ENCODE assay signal across 8 cellular contexts in genomic region chr14:104694475-104694950, GRCh38. TPM values are rescaled to one million over a fixed set of nuclear protein-coding genes. Genes with fewer than 3 reads are reported as not detected.
DNase-seq lines count a peak whose midpoint lies in the region; ATAC-seq and TF ChIP-seq lines count a peak whose summit lies in the region.

No MANE protein-coding gene starts in this region.

- CTCF ChIA-PET in activated CD8-positive, alpha-beta T cell treated with anti-CD3 and anti-CD28 coated beads for 36 hours (lab: Charles Lee), result interaction anchor here (1.0 to 1.1 kb wide), 2 partner anchors 9 to 35 kb away, joined by 3 to 4 read pairs; no protein-coding TSS in a partner anchor

- DNase-seq in T-helper 1 cell, result no peak
- DNase-seq in activated CD8-positive, alpha-beta T cell treated with anti-CD3 and anti-CD28 coated beads for 36 hours, result no peak

- no peaks in the 10 kb centered on the region for H3K9me3 Mint-ChIP-seq in T-helper 1 cell treated with Interleukin-12 subunit alpha and Interleukin-12 subunit beta and Interleukin-4 antibody, amounts not matched to agents 30 μg/mL and 1 μg/mL, for 36 hours
- H3K9me3 Mint-ChIP-seq in activated CD8-positive, alpha-beta T cell treated with anti-CD3 and anti-CD28 coated beads for 36 hours, result no peaks in the 10 kb centered on the region

- H3K4me3 Mint-ChIP-seq in T-helper 1 cell treated with Interleukin-12 subunit alpha and Interleukin-12 subunit beta and Interleukin-4 antibody, amounts not matched to agents 30 μg/mL and 1 μg/mL, for 36 hours, result peak overlapping the region; percentile 62
- H3K4me3 Mint-ChIP-seq in activated CD8-positive, alpha-beta T cell treated with anti-CD3 and anti-CD28 coated beads for 36 hours, result peak overlapping the region; percentile 59

- POLR2A ChIA-PET in activated CD8-positive, alpha-beta T cell treated with anti-CD3 and anti-CD28 coated beads for 36 hours (lab: Charles Lee), result interaction anchor here (1.3 to 4.9 kb wide), 3 partner anchors 16 to 44 kb away, joined by 3 to 26 read pairs (median 4); partner anchors contain the start of gene ADSS1

- H3K9ac ChIP-seq in subcutaneous abdominal adipose tissue (ENCODE audit: low read length in 5 of 5), result peak overlapping the region in 3 of 5 donors; percentile 37 to 67 (median 38)

- peaks cover 0 to 22% (median 11%) of the 10 kb centered on the region in 5 donors for H3K36me3 ChIP-seq in subcutaneous abdominal adipose tissue (ENCODE audit: control insufficient read depth in 5 of 5, insufficient read depth in 5 of 5, low read length in 5 of 5)

- intact Hi-C loops in activated CD8-positive, alpha-beta T cell treated with anti-CD3 and anti-CD28 coated beads for 36 hours (cut with micrococcal nuclease), result no loop called here

- no peak for TF ChIP-seq CTCF in activated CD8-positive, alpha-beta T cell treated with anti-CD3 and anti-CD28 coated beads for 36 hours (IDR thresholded peaks at IDR 0.05)

- H3K9me3 ChIP-seq in subcutaneous abdominal adipose tissue (ENCODE audit: control insufficient read depth in 5 of 5, low read length in 5 of 5), result no peaks in the 10 kb centered on the region

- ATAC-seq in activated CD8-positive, alpha-beta T cell treated with anti-CD3 and anti-CD28 coated beads for 36 hours, result no peak
- ATAC-seq in HG03342 (IDR thresholded peaks at IDR 0.05; ENCODE audit: unreplicated experiment) (no peak), HG02852 (IDR thresholded peaks at IDR 0.05; ENCODE audit: unreplicated experiment) (no peak), GM21723 (IDR thresholded peaks at IDR 0.05; ENCODE audit: unreplicated experiment) (no peak)

- H3K27ac Mint-ChIP-seq in T-helper 1 cell treated with Interleukin-12 subunit alpha and Interleukin-12 subunit beta and Interleukin-4 antibody, amounts not matched to agents 30 μg/mL and 1 μg/mL, for 36 hours, result peak overlapping the region; percentile 87
- peak overlapping the region; percentile 86 for H3K27ac Mint-ChIP-seq in activated CD8-positive, alpha-beta T cell treated with anti-CD3 and anti-CD28 coated beads for 36 hours

- H3K4me3 ChIP-seq in subcutaneous abdominal adipose tissue (ENCODE audit: low read depth in 1 of 5, low read length in 5 of 5), result peak overlapping the region in 2 of 5 donors; percentile 22 to 24

- no peaks in the 10 kb centered on the region for H3K27me3 ChIP-seq in layer of hippocampus (ENCODE audit: control insufficient read depth, insufficient read depth, low read length)
- no peaks in the 10 kb centered on the region for H3K27me3 ChIP-seq in subcutaneous abdominal adipose tissue (ENCODE audit: control insufficient read depth in 5 of 5, insufficient read depth in 4 of 5, low read length in 5 of 5)

- H3K27ac ChIP-seq in layer of hippocampus (ENCODE audit: low read depth, low read length), result peak overlapping the region; percentile 97
- peak overlapping the region; percentile 95 for H3K27ac ChIP-seq in subcutaneous abdominal adipose tissue (ENCODE audit: low read depth, low read length)

- H3K36me3 Mint-ChIP-seq in T-helper 1 cell treated with Interleukin-12 subunit alpha and Interleukin-12 subunit beta and Interleukin-4 antibody, amounts not matched to agents 30 μg/mL and 1 μg/mL, for 36 hours (ENCODE audit: low read depth), result peaks cover 10% of the 10 kb centered on the region
- peaks cover 2% of the 10 kb centered on the region for H3K36me3 Mint-ChIP-seq in activated CD8-positive, alpha-beta T cell treated with anti-CD3 and anti-CD28 coated beads for 36 hours (ENCODE audit: low read depth)

- H3K4me1 ChIP-seq in subcutaneous abdominal adipose tissue (ENCODE audit: control insufficient read depth in 5 of 5, insufficient read depth in 5 of 5, low read length in 5 of 5), result peaks cover 23 to 98% (median 97%) of the 10 kb centered on the region in 5 donors

- no peaks in the 10 kb centered on the region for H3K27me3 Mint-ChIP-seq in T-helper 1 cell treated with Interleukin-12 subunit alpha and Interleukin-12 subunit beta and Interleukin-4 antibody, amounts not matched to agents 30 μg/mL and 1 μg/mL, for 36 hours (ENCODE audit: low read depth)
- H3K27me3 Mint-ChIP-seq in activated CD8-positive, alpha-beta T cell treated with anti-CD3 and anti-CD28 coated beads for 36 hours, result no peaks in the 10 kb centered on the region

- peaks cover 24% of the 10 kb centered on the region for H3K4me1 Mint-ChIP-seq in T-helper 1 cell treated with Interleukin-12 subunit alpha and Interleukin-12 subunit beta and Interleukin-4 antibody, amounts not matched to agents 30 μg/mL and 1 μg/mL, for 36 hours (ENCODE audit: low read depth)
- peaks cover 34% of the 10 kb centered on the region for H3K4me1 Mint-ChIP-seq in activated CD8-positive, alpha-beta T cell treated with anti-CD3 and anti-CD28 coated beads for 36 hours (ENCODE audit: low read depth)

RNA-seq across cellular contexts. Expression of gene INF2, which starts 5.1 kb away (rescaled TPM):
- 10 to 100 TPM; 61.5 to 65.0 TPM for total RNA-seq in activated CD8-positive, alpha-beta T cell treated with anti-CD3 and anti-CD28 coated beads for 36 hours

RNA-seq across cellular contexts. Expression of gene ADSS1, which starts 29.5 kb away (rescaled TPM):
- 1 to 10 TPM; 2.7 to 3.0 TPM for total RNA-seq in activated CD8-positive, alpha-beta T cell treated with anti-CD3 and anti-CD28 coated beads for 36 hours

RNA-seq across cellular contexts. Expression of gene SIVA1, which starts 58.4 kb away (rescaled TPM):
- 100 to 1,000 TPM; 115 to 125 TPM for total RNA-seq in activated CD8-positive, alpha-beta T cell treated with anti-CD3 and anti-CD28 coated beads for 36 hours
